ENCODE assay signal across 8 cellular contexts in the genomic region with DNA sequence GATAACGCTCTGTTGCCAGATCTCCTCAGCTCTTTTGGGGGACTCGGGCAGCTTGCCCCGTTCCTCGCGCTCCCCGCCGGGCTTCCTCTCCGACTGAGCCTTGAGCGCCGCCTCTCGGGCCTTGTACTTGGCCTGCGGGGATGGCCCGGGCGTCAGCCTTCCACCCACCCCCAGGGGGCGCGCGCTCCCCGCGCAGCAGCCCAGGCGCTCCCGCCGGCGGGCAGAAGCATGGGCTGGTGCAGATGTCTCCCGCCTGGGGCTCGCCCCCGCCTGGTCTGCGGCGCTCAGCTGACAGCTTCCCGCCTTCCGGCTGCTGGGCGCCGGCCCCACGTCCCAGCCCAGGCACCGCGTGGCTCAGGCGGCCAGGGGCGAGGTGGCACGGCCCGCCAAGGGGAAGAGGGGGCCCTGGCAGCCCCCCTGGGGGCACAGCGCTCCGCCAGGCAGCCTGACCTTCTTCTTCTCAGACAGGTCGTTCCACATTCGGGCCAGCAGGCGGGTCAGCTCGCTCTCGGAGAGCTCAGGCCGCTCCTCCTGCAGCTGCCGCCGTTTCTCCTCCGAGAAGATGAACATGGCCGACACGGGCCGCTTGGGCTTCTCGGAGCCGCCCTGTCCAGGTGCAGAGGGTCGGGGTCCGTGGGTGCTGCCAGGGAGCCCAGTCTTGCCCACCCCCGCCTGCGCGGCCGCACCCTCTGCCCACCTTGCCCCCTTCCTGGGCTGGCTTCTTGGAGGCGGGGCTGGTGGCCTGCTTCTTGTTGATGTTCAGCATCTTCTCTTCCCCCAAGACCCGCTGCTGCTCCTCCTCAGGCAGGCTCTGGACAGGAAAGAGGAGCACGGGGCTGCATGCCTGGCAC. TPM values are rescaled to one million over a fixed set of nuclear protein-coding genes. Genes with fewer than 3 reads are reported as not detected.
DNase-seq lines count a peak whose midpoint lies in the region; ATAC-seq and TF ChIP-seq lines count a peak whose summit lies in the region.

No MANE protein-coding gene starts in this region.

- no peak for DNase-seq in HFF-Myc (ENCODE audit: extremely low read depth, low read depth)
- peak; percentile 79 to 82 for DNase-seq in NCI-H2081 (lab: John Stamatoyannopoulos, UW)
- DNase-seq in activated CD4-positive, CD25-positive, alpha-beta regulatory T cell treated with anti-CD3 and anti-CD28 coated beads, Interleukin-2, amount 50 U/mL, for 16 hours (ENCODE audit: low read depth, low spot score): peak; percentile 78
- DNase-seq in central memory CD8-positive, alpha-beta T cell (ENCODE audit: low spot score in 2 of 2): peak; percentile 91 to 92
- peak; percentile 83 to 93 for DNase-seq in left colon
- peak; percentile 91 to 93 for DNase-seq in stimulated activated CD4-positive, alpha-beta T cell treated with anti-CD3 and anti-CD28 coated beads, Interleukin-2, amount 100 ng/mL, for 24 hours
- no peak for DNase-seq in LoVo (ENCODE audit: low spot score)

- H3K4me1 Mint-ChIP-seq in central memory CD8-positive, alpha-beta T cell: peaks cover 34% of the 10 kb centered on the region

- intact Hi-C loops in left colon (cut with DNase I, micrococcal nuclease): loop anchor here (5.0 kb wide), 2 partner anchors 112 to 122 kb away; a partner anchor contains a TSS

- no peaks in the 10 kb centered on the region for H3K27me3 Mint-ChIP-seq in central memory CD8-positive, alpha-beta T cell

- H3K27ac Mint-ChIP-seq in central memory CD8-positive, alpha-beta T cell (ENCODE audit: low read depth): peak overlapping the region; percentile 84

- ATAC-seq in central memory CD8-positive, alpha-beta T cell (replicated peaks; ENCODE audit: extremely low read depth, poor library complexity, severe bottlenecking): peak; percentile 99
- ATAC-seq in left colon: peak; percentile 87

- H3K36me3 Mint-ChIP-seq in central memory CD8-positive, alpha-beta T cell (ENCODE audit: insufficient read depth): peaks cover 55% of the 10 kb centered on the region

- peak overlapping the region; percentile 62 for H3K4me3 Mint-ChIP-seq in central memory CD8-positive, alpha-beta T cell

- H3K4me3 ChIP-seq in GM08714 (ENCODE audit: low read length) (peak overlapping the region; percentile 3; the same call in 1 of the 2 replicates), HFF-Myc (replicated peaks; ENCODE audit: low read depth, low read length) (no peak overlapping the region)

- TF ChIP-seq CTCF in HFF-Myc (IDR thresholded peaks at IDR 0.05; ENCODE audit: low read depth, low read length, missing control alignments): peak; percentile 95

- H3K9me3 Mint-ChIP-seq in central memory CD8-positive, alpha-beta T cell: no peaks in the 10 kb centered on the region

RNA-seq across cellular contexts. Expression of a gene that starts 8.9 kb away (rescaled TPM):
- total RNA-seq in left colon: 10 to 100 TPM; 61.1 to 69.6 TPM

RNA-seq across cellular contexts. Expression of a gene that starts 10.9 kb away (rescaled TPM):
- 10 to 100 TPM; 80.0 to 82.3 TPM for total RNA-seq in left colon

RNA-seq across cellular contexts. Expression of a gene that starts 23.8 kb away (rescaled TPM):
- 10 to 100 TPM; 44.8 to 51.8 TPM for total RNA-seq in left colon

RNA-seq across cellular contexts. Expression of a gene that starts 40.1 kb away (rescaled TPM):
- total RNA-seq in left colon: under 1 TPM in 1 of 2 donors, not detected in 1; 0.56 TPM

RNA-seq across cellular contexts. Expression of a gene that starts 57.4 kb away (rescaled TPM):
- not detected for total RNA-seq in left colon

Comparison
In these comparisons a context has a peak if more than half of its experiments do, and no peak if none do; other contexts are left out.
1. DNase-seq: peak in NCI-H2081 (2 of 2), activated CD4-positive, CD25-positive, alpha-beta regulatory T cell treated with anti-CD3 and anti-CD28 coated beads, Interleukin-2, amount 50 U/mL, for 16 hours (single experiment), central memory CD8-positive, alpha-beta T cell (2 of 2), left colon (2 of 2) and stimulated activated CD4-positive, alpha-beta T cell treated with anti-CD3 and anti-CD28 coated beads, Interleukin-2, amount 100 ng/mL, for 24 hours (2 of 2); none in HFF-Myc (single experiment) and LoVo (single experiment).